7 cellular contexts compared by ENCODE assay signal in the genomic region with DNA sequence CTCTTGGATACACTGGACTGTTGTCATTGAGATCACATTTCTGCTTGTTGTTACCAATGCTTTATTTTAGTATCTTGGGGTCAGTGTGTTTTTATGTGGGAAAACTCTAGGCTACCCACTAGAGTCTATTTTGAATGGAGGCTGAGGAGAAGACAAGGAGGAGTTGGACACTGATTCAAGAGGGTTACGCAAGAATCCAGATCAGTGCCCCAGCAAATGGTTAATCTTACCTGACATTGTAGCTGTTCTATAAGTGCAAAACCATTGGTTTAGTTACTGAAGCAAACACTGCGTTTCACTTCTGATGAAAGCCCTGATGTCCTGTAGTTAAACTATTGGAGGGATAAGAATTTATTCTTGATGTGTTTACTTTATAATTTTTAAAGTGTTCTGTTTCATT.
"Had no signal": no experiment of that assay in that cellular context is flagged by ENCODE, and none has a peak within 500 bp of the region (broad histone marks: within the 10 kb centered on the region; RNA-seq: fewer than 3 reads in every experiment).

No MANE protein-coding gene starts in this region.

- H3K4me1 ChIP-seq: HAP-1 had no signal

- H3K36me3 ChIP-seq: HAP-1 had no signal

- H3K9ac ChIP-seq: GM23248 had no signal

- ATAC-seq: HCT116 had no signal

- H3K27ac ChIP-seq: GM23248 had no signal

- H3K4me3 ChIP-seq: GM23248, HAP-1 had no signal

- DNase-seq: GM23248, GOT3, H7, HFFc6, KBM-7 had no signal

- H2AFZ ChIP-seq: GM23248 had no signal

- H3K9me3 ChIP-seq: HAP-1 had no signal
